ENCODE assay signal across 18 cellular contexts in the genomic region with DNA sequence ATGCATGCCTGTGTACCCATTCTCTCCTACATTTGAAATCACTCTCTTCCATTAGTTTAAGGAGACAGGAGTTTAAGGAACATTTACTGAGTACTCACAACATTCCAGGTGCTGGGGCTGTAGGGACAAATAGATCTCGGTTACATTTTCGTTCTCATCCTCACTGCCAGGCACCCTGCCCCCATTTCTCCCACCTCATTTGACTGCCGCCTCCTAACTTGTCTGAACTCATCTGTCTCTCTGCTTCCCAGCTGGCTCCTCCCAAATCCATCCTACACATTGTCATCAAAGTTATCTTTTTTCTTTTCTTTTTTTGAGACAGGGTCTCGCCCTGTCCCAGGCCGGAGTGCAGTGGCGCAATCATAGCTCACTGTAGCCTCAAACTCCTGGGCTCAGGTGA. TPM values are rescaled to one million over a fixed set of nuclear protein-coding genes. Genes with fewer than 3 reads are reported as not detected.
A peak's percentile ranks its signal among the peaks of the same experiment; 100 is the strongest.
DNase-seq lines count a peak whose midpoint lies in the region; ATAC-seq and TF ChIP-seq lines count a peak whose summit lies in the region.
"Had no signal": no experiment of that assay in that cellular context is flagged by ENCODE, and none has a peak within 500 bp of the region (broad histone marks: within the 10 kb centered on the region; RNA-seq: fewer than 3 reads in every experiment).

No MANE protein-coding gene starts in this region.

- H3K27me3 Mint-ChIP-seq in activated naive CD8-positive, alpha-beta T cell: no peaks in the 10 kb centered on the region
- no peaks in the 10 kb centered on the region for H3K27me3 Mint-ChIP-seq in activated naive CD8-positive, alpha-beta T cell treated with anti-CD3 and anti-CD28 coated beads for 36 hours
- H3K27me3 Mint-ChIP-seq in IgD-negative memory B cell: peaks cover 2% of the 10 kb centered on the region
- H3K27me3 Mint-ChIP-seq in central memory CD8-positive, alpha-beta T cell: no peaks in the 10 kb centered on the region
- no peaks in the 10 kb centered on the region for H3K27me3 Mint-ChIP-seq in glutamatergic neuron (ENCODE audit: unreplicated experiment)
- H3K27me3 Mint-ChIP-seq: CD4-positive, alpha-beta memory T cell had no signal

- no peaks in the 10 kb centered on the region for H3K36me3 Mint-ChIP-seq in activated naive CD8-positive, alpha-beta T cell
- peaks cover 11% of the 10 kb centered on the region for H3K36me3 Mint-ChIP-seq in activated naive CD8-positive, alpha-beta T cell treated with anti-CD3 and anti-CD28 coated beads for 36 hours
- H3K36me3 Mint-ChIP-seq in IgD-negative memory B cell: peaks cover 3% of the 10 kb centered on the region
- peaks cover 33% of the 10 kb centered on the region for H3K36me3 Mint-ChIP-seq in central memory CD8-positive, alpha-beta T cell (ENCODE audit: insufficient read depth)
- no peaks in the 10 kb centered on the region for H3K36me3 Mint-ChIP-seq in glutamatergic neuron (ENCODE audit: unreplicated experiment)

- ATAC-seq in central memory CD8-positive, alpha-beta T cell (replicated peaks; ENCODE audit: extremely low read depth, poor library complexity, severe bottlenecking): no peak
- ATAC-seq in HG03135 (IDR thresholded peaks at IDR 0.05; ENCODE audit: unreplicated experiment): no peak
- ATAC-seq: GM12878, HCT116, HepG2 had no signal

- H3K4me1 Mint-ChIP-seq in activated naive CD8-positive, alpha-beta T cell (ENCODE audit: low read depth): no peaks in the 10 kb centered on the region
- H3K4me1 Mint-ChIP-seq in activated naive CD8-positive, alpha-beta T cell treated with anti-CD3 and anti-CD28 coated beads for 36 hours: no peaks in the 10 kb centered on the region
- no peaks in the 10 kb centered on the region for H3K4me1 Mint-ChIP-seq in IgD-negative memory B cell
- no peaks in the 10 kb centered on the region for H3K4me1 Mint-ChIP-seq in central memory CD8-positive, alpha-beta T cell
- no peaks in the 10 kb centered on the region for H3K4me1 Mint-ChIP-seq in glutamatergic neuron (ENCODE audit: low read depth, unreplicated experiment)
- H3K4me1 Mint-ChIP-seq: CD14-positive monocyte; CD4-positive, alpha-beta memory T cell had no signal

- peak overlapping the region; percentile 34 for H3K27ac Mint-ChIP-seq in activated naive CD8-positive, alpha-beta T cell
- no peak overlapping the region for H3K27ac Mint-ChIP-seq in activated naive CD8-positive, alpha-beta T cell treated with anti-CD3 and anti-CD28 coated beads for 36 hours
- peak overlapping the region in 2 of 3 donors; percentile 8 to 80 for H3K27ac Mint-ChIP-seq in IgD-negative memory B cell
- peak overlapping the region; percentile 70 for H3K27ac Mint-ChIP-seq in central memory CD8-positive, alpha-beta T cell (ENCODE audit: low read depth)
- H3K27ac Mint-ChIP-seq in glutamatergic neuron (ENCODE audit: unreplicated experiment): no peak overlapping the region
- H3K27ac Mint-ChIP-seq: CD4-positive, alpha-beta memory T cell; HFFc6 had no signal

- no peak overlapping the region for H3K4me3 Mint-ChIP-seq in activated naive CD8-positive, alpha-beta T cell
- no peak overlapping the region for H3K4me3 Mint-ChIP-seq in activated naive CD8-positive, alpha-beta T cell treated with anti-CD3 and anti-CD28 coated beads for 36 hours
- H3K4me3 Mint-ChIP-seq in IgD-negative memory B cell: no peak overlapping the region
- H3K4me3 Mint-ChIP-seq in central memory CD8-positive, alpha-beta T cell: no peak overlapping the region
- no peak overlapping the region for H3K4me3 Mint-ChIP-seq in glutamatergic neuron (ENCODE audit: unreplicated experiment)
- H3K4me3 Mint-ChIP-seq: CD14-positive monocyte; CD4-positive, alpha-beta memory T cell; HFFc6 had no signal

- no peak for TF ChIP-seq CTCF in glutamatergic neuron (IDR thresholded peaks at IDR 0.05; ENCODE audit: partially characterized antibody, unreplicated experiment)

- no peak for DNase-seq in activated naive CD8-positive, alpha-beta T cell treated with anti-CD3 and anti-CD28 coated beads for 36 hours
- no peak for DNase-seq in central memory CD8-positive, alpha-beta T cell (ENCODE audit: low spot score in 2 of 2)
- DNase-seq in putamen (ENCODE audit: low spot score) (peak; percentile 28), glutamatergic neuron (no peak)
- DNase-seq: AML-193; Calu3; CD4-positive, alpha-beta memory T cell; DMS79 treated with DMSO at 0.1 percent for 48 hours; GOT3; H7; HFFc6 had no signal

- no peaks in the 10 kb centered on the region for H3K9me3 Mint-ChIP-seq in activated naive CD8-positive, alpha-beta T cell (ENCODE audit: low read depth)
- H3K9me3 Mint-ChIP-seq in activated naive CD8-positive, alpha-beta T cell treated with anti-CD3 and anti-CD28 coated beads for 36 hours: no peaks in the 10 kb centered on the region
- no peaks in the 10 kb centered on the region for H3K9me3 Mint-ChIP-seq in IgD-negative memory B cell
- H3K9me3 Mint-ChIP-seq in central memory CD8-positive, alpha-beta T cell: no peaks in the 10 kb centered on the region
- no peaks in the 10 kb centered on the region for H3K9me3 Mint-ChIP-seq in glutamatergic neuron (ENCODE audit: unreplicated experiment)
- H3K9me3 Mint-ChIP-seq: CD4-positive, alpha-beta memory T cell; HFFc6 had no signal

RNA-seq across cellular contexts. Expression of a gene that starts 19.8 kb away (rescaled TPM):
- not detected for total RNA-seq in activated naive CD8-positive, alpha-beta T cell treated with anti-CD3 and anti-CD28 coated beads for 36 hours
- polyA plus RNA-seq in IgD-negative memory B cell: not detected
- not detected for total RNA-seq in glutamatergic neuron (ENCODE audit: unreplicated experiment)
- total RNA-seq: Calu3; CD4-positive, alpha-beta memory T cell; GM12878; H7; HepG2; HFFc6 had no signal
- polyA plus RNA-seq: CD14-positive monocyte; CD4-positive, alpha-beta memory T cell; GM12878; HepG2 had no signal

RNA-seq across cellular contexts. Expression of a gene that starts 22.7 kb away (rescaled TPM):
- total RNA-seq in activated naive CD8-positive, alpha-beta T cell treated with anti-CD3 and anti-CD28 coated beads for 36 hours: 10 to 100 TPM; 51.2 to 52.8 TPM
- polyA plus RNA-seq in IgD-negative memory B cell: 118 TPM
- total RNA-seq in glutamatergic neuron (ENCODE audit: unreplicated experiment): 59.0 TPM

RNA-seq across cellular contexts. Expression of a gene that starts 43.9 kb away (rescaled TPM):
- 10 to 100 TPM; 17.5 to 17.7 TPM for total RNA-seq in activated naive CD8-positive, alpha-beta T cell treated with anti-CD3 and anti-CD28 coated beads for 36 hours
- polyA plus RNA-seq in IgD-negative memory B cell: 35.3 TPM
- total RNA-seq in glutamatergic neuron (ENCODE audit: unreplicated experiment): 7.8 TPM

Comparison
In these comparisons a context has a peak if more than half of its experiments do, and no peak if none do; other contexts are left out.
1. H3K27ac Mint-ChIP-seq: peak in activated naive CD8-positive, alpha-beta T cell (single experiment), IgD-negative memory B cell (2 of 3) and central memory CD8-positive, alpha-beta T cell (single experiment); none in activated naive CD8-positive, alpha-beta T cell treated with anti-CD3 and anti-CD28 coated beads for 36 hours (single experiment) and glutamatergic neuron (single experiment).